1 cellular context compared by ENCODE assay signal in the genomic region with DNA sequence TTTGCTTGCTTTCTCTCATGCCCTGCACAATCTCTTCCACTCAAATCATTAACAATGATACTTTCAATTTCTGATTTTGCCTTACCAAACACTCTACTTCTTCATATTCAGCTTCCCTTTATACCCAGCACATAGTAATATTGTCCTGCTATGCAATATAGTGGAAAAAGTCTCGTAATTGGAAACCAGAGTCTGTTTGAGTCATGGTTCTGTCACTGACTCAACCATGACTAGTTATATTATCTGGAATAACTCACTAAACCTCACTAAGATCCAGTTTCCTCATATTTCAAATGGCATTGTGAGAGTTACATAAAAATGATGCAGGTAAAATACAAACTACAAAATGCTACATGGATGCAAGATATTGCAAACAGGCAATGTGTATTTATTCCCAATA.
TF ChIP-seq lines count a peak whose summit lies in the region.

No MANE protein-coding gene starts in this region.

TF ChIP-seq in HCT116, 20 proteins besides CTCF, POLR2A, EP300 and RAD21 (continued from another document):
- no peak for TF ChIP-seq ZBTB33 (IDR thresholded peaks at IDR 0.05; ENCODE audit: extremely low read depth, insufficient replicate concordance, low read length)
- TF ChIP-seq JUND (IDR thresholded peaks at IDR 0.05) = peak; percentile 69
- peak; percentile 88 for TF ChIP-seq FOSL1 (IDR thresholded peaks at IDR 0.05; ENCODE audit: low read depth)
- no peak for TF ChIP-seq EZH2 (IDR thresholded peaks at IDR 0.05)
- TF ChIP-seq CBX3 (IDR thresholded peaks at IDR 0.05; ENCODE audit: low read depth) = no peak
TF ChIP-seq in HCT116: peak in this region for 6.
